In the genomic region with DNA sequence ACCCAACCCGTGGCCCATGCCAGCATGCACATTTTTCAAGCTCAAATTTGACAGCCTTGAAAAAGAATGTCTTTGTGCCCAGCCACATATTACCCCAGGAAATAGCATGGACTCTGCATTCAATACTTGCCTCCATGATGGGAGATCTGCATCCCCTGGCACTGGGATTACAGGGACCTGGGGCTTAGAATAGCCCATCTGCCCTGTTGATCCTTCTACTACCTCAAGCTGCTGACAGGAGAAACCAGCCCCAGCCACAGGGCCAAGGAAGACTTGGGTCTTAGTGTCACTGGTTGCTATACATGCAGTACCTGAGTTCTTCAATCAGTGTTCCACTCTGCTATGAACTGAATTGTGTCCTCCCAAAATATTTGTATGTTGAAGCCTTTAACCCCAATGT, we compare ENCODE assay signal across 19 cellular contexts.
A peak's percentile ranks its signal among the peaks of the same experiment; 100 is the strongest.
DNase-seq lines count a peak whose midpoint lies in the region; ATAC-seq and TF ChIP-seq lines count a peak whose summit lies in the region.
"Had no signal": no experiment of that assay in that cellular context is flagged by ENCODE, and none has a peak within 500 bp of the region (broad histone marks: within the 10 kb centered on the region; RNA-seq: fewer than 3 reads in every experiment).

No MANE protein-coding gene starts in this region.

- no peak overlapping the region for H4K5ac ChIP-seq in IMR-90 (ENCODE audit: low read depth, low read length)

- H3K4me2 ChIP-seq in IMR-90 (ENCODE audit: low read depth, low read length) = no peak overlapping the region

- WGBS in IMR-90 (ENCODE audit: extremely low coverage in 2 of 2, insufficient read length in 1 of 2), 2 experiments = no CpG with 5 or more reads among the region's 1 CpG

- no peak overlapping the region for H2AFZ ChIP-seq in IMR-90 (replicated peaks; ENCODE audit: low read length, poor library complexity)

- H3K27ac Mint-ChIP-seq in activated CD4-positive, alpha-beta memory T cell treated with anti-CD3 and anti-CD28 coated beads, Interleukin-2, amount 10 ng/mL, durations not matched to agents 7 days and 5 days = peak overlapping the region; percentile 6
- no peak overlapping the region for H3K27ac Mint-ChIP-seq in activated CD4-positive, alpha-beta memory T cell treated with anti-CD3 and anti-CD28 coated beads for 36 hours
- H3K27ac Mint-ChIP-seq in dendritic cell treated with granulocyte-macrophage colony-stimulating factor and Interleukin-4, amounts not matched to agents 40 ng/mL and 50 ng/mL, for 4 days = peak overlapping the region; percentile 11
- H3K27ac Mint-ChIP-seq in stimulated activated memory B cell treated with anti-CD40 and anti-IgM and Interleukin-4, amounts not matched to agents 10 μg/mL and 1 μg/mL and 100 μg/mL, for 72 hours = peak overlapping the region; percentile 7

- ATAC-seq in IMR-90 (ENCODE audit: low read depth) (no peak), GM19324 (IDR thresholded peaks at IDR 0.05; ENCODE audit: low FRiP score, unreplicated experiment) (no peak)
- ATAC-seq in stimulated activated memory B cell treated with anti-CD40 and anti-IgM and Interleukin-4, amounts not matched to agents 10 μg/mL and 1 μg/mL and 100 μg/mL, for 72 hours = no peak
- ATAC-seq: HCT116, PC-3 had no signal

- no peak overlapping the region for H3K4me3 Mint-ChIP-seq in activated CD4-positive, alpha-beta memory T cell treated with anti-CD3 and anti-CD28 coated beads, Interleukin-2, amount 10 ng/mL, durations not matched to agents 7 days and 5 days
- no peak overlapping the region for H3K4me3 Mint-ChIP-seq in activated CD4-positive, alpha-beta memory T cell treated with anti-CD3 and anti-CD28 coated beads for 36 hours
- H3K4me3 Mint-ChIP-seq in dendritic cell treated with granulocyte-macrophage colony-stimulating factor and Interleukin-4, amounts not matched to agents 40 ng/mL and 50 ng/mL, for 4 days = no peak overlapping the region
- no peak overlapping the region for H3K4me3 Mint-ChIP-seq in stimulated activated memory B cell treated with anti-CD40 and anti-IgM and Interleukin-4, amounts not matched to agents 10 μg/mL and 1 μg/mL and 100 μg/mL, for 72 hours
- H3K4me3 Mint-ChIP-seq: CD14-positive monocyte had no signal

- CTCF ChIA-PET in activated CD4-positive, alpha-beta memory T cell treated with anti-CD3 and anti-CD28 coated beads, Interleukin-2, amount 10 ng/mL, durations not matched to agents 7 days and 5 days (lab: Charles Lee) = interaction anchor here (0.5 to 12.5 kb wide), 11 partner anchors 10 to 183 kb away, joined by 3 to 200 read pairs (median 15); no protein-coding TSS in a partner anchor
- CTCF ChIA-PET in activated CD4-positive, alpha-beta memory T cell treated with anti-CD3 and anti-CD28 coated beads for 36 hours (lab: Charles Lee) = interaction anchor here (3.1 to 5.6 kb wide), 5 partner anchors 37 to 159 kb away, joined by 26 to 146 read pairs (median 80); no protein-coding TSS in a partner anchor
- CTCF ChIA-PET in IMR-90 (lab: Yijun Ruan, JAX) = no interaction called here

- H3K27me3 ChIP-seq in IMR-90 (ENCODE audit: control insufficient read depth, insufficient read depth, low read length) = no peaks in the 10 kb centered on the region

- no peak overlapping the region for H3K4me3 ChIP-seq in IMR-90 (ENCODE audit: insufficient read depth, low read depth, low read length)

- no TSS peak for BruUV-seq in IMR-90 (replicated peaks; lab: Mats Ljungman, UMichigan)

- no peak overlapping the region for H4K91ac ChIP-seq in IMR-90 (ENCODE audit: insufficient read depth, low read depth, low read length)

- peaks cover 6% of the 10 kb centered on the region for H3K4me1 ChIP-seq in IMR-90 (ENCODE audit: control insufficient read depth, insufficient read depth, low read length)

- peak overlapping the region; percentile 18; the same call in 1 of the 2 replicates for H2AK5ac ChIP-seq in IMR-90 (ENCODE audit: low read depth, low read length)

- H2AK9ac ChIP-seq in IMR-90 (replicated peaks; ENCODE audit: low read depth, low read length, poor library complexity) = no peak overlapping the region

- no peak overlapping the region for H2BK20ac ChIP-seq in IMR-90 (ENCODE audit: low read depth, low read length)

- H3K56ac ChIP-seq in IMR-90 (ENCODE audit: extremely low read depth, insufficient read depth, low read length) = no peak overlapping the region

- H3K36me3 Mint-ChIP-seq in activated CD4-positive, alpha-beta memory T cell treated with anti-CD3 and anti-CD28 coated beads, Interleukin-2, amount 10 ng/mL, durations not matched to agents 7 days and 5 days (ENCODE audit: low read depth) = peaks cover 4% of the 10 kb centered on the region
- no peaks in the 10 kb centered on the region for H3K36me3 Mint-ChIP-seq in activated CD4-positive, alpha-beta memory T cell treated with anti-CD3 and anti-CD28 coated beads for 36 hours
- no peaks in the 10 kb centered on the region for H3K36me3 Mint-ChIP-seq in dendritic cell treated with granulocyte-macrophage colony-stimulating factor and Interleukin-4, amounts not matched to agents 40 ng/mL and 50 ng/mL, for 4 days (ENCODE audit: low read depth)
- no peaks in the 10 kb centered on the region for H3K36me3 Mint-ChIP-seq in stimulated activated memory B cell treated with anti-CD40 and anti-IgM and Interleukin-4, amounts not matched to agents 10 μg/mL and 1 μg/mL and 100 μg/mL, for 72 hours

- DNase-seq in activated CD4-positive, alpha-beta memory T cell treated with anti-CD3 and anti-CD28 coated beads, Interleukin-2, amount 10 ng/mL, durations not matched to agents 7 days and 5 days = no peak
- no peak for DNase-seq in activated CD4-positive, alpha-beta memory T cell treated with anti-CD3 and anti-CD28 coated beads for 36 hours
- no peak for DNase-seq in IMR-90
- no peak for DNase-seq in posterior vena cava (ENCODE audit: low spot score)
- no peak for DNase-seq in NCI-H146 (lab: John Stamatoyannopoulos, UW)
- DNase-seq: Caco-2, DMS79, NCI-H1105 treated with DMSO at 0.1 percent for 48 hours, NCI-H187, NCI-H2171, NCI-H446, NCI-H748 treated with DMSO at 0.1 percent for 48 hours, PC-3 had no signal

- H3K9me3 Mint-ChIP-seq in activated CD4-positive, alpha-beta memory T cell treated with anti-CD3 and anti-CD28 coated beads, Interleukin-2, amount 10 ng/mL, durations not matched to agents 7 days and 5 days = peaks cover 6% of the 10 kb centered on the region
- H3K9me3 Mint-ChIP-seq in activated CD4-positive, alpha-beta memory T cell treated with anti-CD3 and anti-CD28 coated beads for 36 hours = no peaks in the 10 kb centered on the region
- no peaks in the 10 kb centered on the region for H3K9me3 Mint-ChIP-seq in dendritic cell treated with granulocyte-macrophage colony-stimulating factor and Interleukin-4, amounts not matched to agents 40 ng/mL and 50 ng/mL, for 4 days
- peaks cover 5% of the 10 kb centered on the region for H3K9me3 Mint-ChIP-seq in stimulated activated memory B cell treated with anti-CD40 and anti-IgM and Interleukin-4, amounts not matched to agents 10 μg/mL and 1 μg/mL and 100 μg/mL, for 72 hours

- no peak overlapping the region for H2BK15ac ChIP-seq in IMR-90 (ENCODE audit: low read depth, low read length)

- no peak overlapping the region for H3K18ac ChIP-seq in IMR-90 (ENCODE audit: low read depth, low read length)

- POLR2A ChIA-PET in activated CD4-positive, alpha-beta memory T cell treated with anti-CD3 and anti-CD28 coated beads, Interleukin-2, amount 10 ng/mL, durations not matched to agents 7 days and 5 days (lab: Charles Lee) = interaction anchor here (1.0 to 1.4 kb wide), 6 partner anchors 45 to 159 kb away, joined by 3 to 5 read pairs (median 3); no protein-coding TSS in a partner anchor
- POLR2A ChIA-PET in activated CD4-positive, alpha-beta memory T cell treated with anti-CD3 and anti-CD28 coated beads for 36 hours (lab: Charles Lee) = interaction anchor here (1.0 kb wide), 1 partner anchor 44 kb away, joined by 4 read pairs; no protein-coding TSS in a partner anchor
- POLR2A ChIA-PET in IMR-90 (lab: Charles Lee; ENCODE audit: unreplicated experiment) = no interaction called here

- H3K79me1 ChIP-seq in IMR-90 (ENCODE audit: low read depth in 1 of 2, low read length in 2 of 2) = peaks cover 0 to 14% of the 10 kb centered on the region in 2 experiments; a peak in 1 of 4 replicates

- no peaks in the 10 kb centered on the region for H3K27me3 Mint-ChIP-seq in activated CD4-positive, alpha-beta memory T cell treated with anti-CD3 and anti-CD28 coated beads, Interleukin-2, amount 10 ng/mL, durations not matched to agents 7 days and 5 days
- no peaks in the 10 kb centered on the region for H3K27me3 Mint-ChIP-seq in activated CD4-positive, alpha-beta memory T cell treated with anti-CD3 and anti-CD28 coated beads for 36 hours
- H3K27me3 Mint-ChIP-seq in dendritic cell treated with granulocyte-macrophage colony-stimulating factor and Interleukin-4, amounts not matched to agents 40 ng/mL and 50 ng/mL, for 4 days = no peaks in the 10 kb centered on the region
- no peaks in the 10 kb centered on the region for H3K27me3 Mint-ChIP-seq in stimulated activated memory B cell treated with anti-CD40 and anti-IgM and Interleukin-4, amounts not matched to agents 10 μg/mL and 1 μg/mL and 100 μg/mL, for 72 hours

- no peak overlapping the region for H3K9ac ChIP-seq in IMR-90 (ENCODE audit: low read depth, low read length)

- no peak for TF ChIP-seq CTCF in IMR-90 (conservative IDR thresholded peaks at IDR 0.05; ENCODE audit: low read depth, low read length)

- no peak overlapping the region for H3K23ac ChIP-seq in IMR-90 (ENCODE audit: low read depth, low read length)

- no peaks in the 10 kb centered on the region for H4K20me1 ChIP-seq in IMR-90 (ENCODE audit: insufficient read depth, low read length)

- H2BK120ac ChIP-seq in IMR-90 (ENCODE audit: low read depth, low read length) = no peak overlapping the region; the same call in 1 of the 2 replicates

- H4K8ac ChIP-seq in IMR-90 (ENCODE audit: low read depth in 2 of 2, low read length in 2 of 2) = no peak overlapping the region

- intact Hi-C loops in activated CD4-positive, alpha-beta memory T cell treated with anti-CD3 and anti-CD28 coated beads for 36 hours (cut with micrococcal nuclease) = no loop called here
- intact Hi-C loops in IMR-90 (cut with micrococcal nuclease) = no loop called here
- intact Hi-C loops in dendritic cell treated with granulocyte-macrophage colony-stimulating factor and Interleukin-4, amounts not matched to agents 40 ng/mL and 50 ng/mL, for 4 days (cut with micrococcal nuclease) = loop anchor here (10.0 kb wide), 1 partner anchor 113 kb away; a partner anchor contains a TSS
- intact Hi-C loops in posterior vena cava (cut with DNase I) = loop anchor here (5.0 kb wide), 3 partner anchors 141 to 156 kb away; no protein-coding TSS in a partner anchor

- no peak for TF ChIP-seq RAD21 in IMR-90 (IDR thresholded peaks at IDR 0.05; ENCODE audit: low read length)

- H3K14ac ChIP-seq in IMR-90 (replicated peaks; ENCODE audit: low read depth, low read length) = no peak overlapping the region

- no peak for TF ChIP-seq POLR2A in IMR-90 (IDR thresholded peaks at IDR 0.05; ENCODE audit: low read depth, low read length)

- H3K27ac ChIP-seq in IMR-90 (ENCODE audit: insufficient read depth, low read length) = no peak overlapping the region
- H3K27ac ChIP-seq: HL-60 had no signal

- H3K4me1 Mint-ChIP-seq in activated CD4-positive, alpha-beta memory T cell treated with anti-CD3 and anti-CD28 coated beads, Interleukin-2, amount 10 ng/mL, durations not matched to agents 7 days and 5 days = peaks cover 55% of the 10 kb centered on the region
- H3K4me1 Mint-ChIP-seq in activated CD4-positive, alpha-beta memory T cell treated with anti-CD3 and anti-CD28 coated beads for 36 hours (ENCODE audit: low read depth) = peaks cover 19% of the 10 kb centered on the region
- peaks cover 31% of the 10 kb centered on the region for H3K4me1 Mint-ChIP-seq in dendritic cell treated with granulocyte-macrophage colony-stimulating factor and Interleukin-4, amounts not matched to agents 40 ng/mL and 50 ng/mL, for 4 days (ENCODE audit: low read depth)
- H3K4me1 Mint-ChIP-seq in stimulated activated memory B cell treated with anti-CD40 and anti-IgM and Interleukin-4, amounts not matched to agents 10 μg/mL and 1 μg/mL and 100 μg/mL, for 72 hours = peaks cover 21% of the 10 kb centered on the region

- H3K9me1 ChIP-seq in IMR-90 (ENCODE audit: insufficient read depth, low read length) = peaks cover 8% of the 10 kb centered on the region; the same call in 1 of the 2 replicates

- H3K9me3 ChIP-seq in IMR-90 (ENCODE audit: control insufficient read depth, insufficient read depth, low read length) = no peaks in the 10 kb centered on the region
- H3K9me3 ChIP-seq: Caco-2 had no signal

- dilution Hi-C loops in IMR-90 (cut with HindIII; ENCODE audit: low sequenced_read_pairs, unreplicated experiment) = no loop called here

- H3K4ac ChIP-seq in IMR-90 (ENCODE audit: low read depth, low read length) = no peak overlapping the region

- H2BK5ac ChIP-seq in IMR-90 (ENCODE audit: low read depth, low read length, poor library complexity, severe bottlenecking) = no peak overlapping the region

- in situ Hi-C loops in IMR-90 (cut with MboI; ENCODE audit: low sequenced_read_pairs) = loop anchor here (5.0 kb wide), 2 partner anchors 111 to 151 kb away; no protein-coding TSS in a partner anchor

- no peaks in the 10 kb centered on the region for H3K36me3 ChIP-seq in IMR-90 (ENCODE audit: control insufficient read depth, insufficient read depth, low read length)

Comparison
In these comparisons a context has a peak if more than half of its experiments do, and no peak if none do; other contexts are left out.
1. intact Hi-C loops: an anchor here in dendritic cell treated with granulocyte-macrophage colony-stimulating factor and Interleukin-4, amounts not matched to agents 40 ng/mL and 50 ng/mL, for 4 days (10.0 kb wide) and posterior vena cava (5.0 kb wide); none called in activated CD4-positive, alpha-beta memory T cell treated with anti-CD3 and anti-CD28 coated beads for 36 hours and IMR-90.